In genomic region chr16:15553313-15554088, GRCh38 we compare ENCODE assay signal across 21 cellular contexts.
A peak's percentile ranks its signal among the peaks of the same experiment; 100 is the strongest.
DNase-seq lines count a peak whose midpoint lies in the region; ATAC-seq, FAIRE-seq and TF ChIP-seq lines count a peak whose summit lies in the region.
"Had no signal": no experiment of that assay in that cellular context is flagged by ENCODE, and none has a peak within 500 bp of the region (broad histone marks: within the 10 kb centered on the region; RNA-seq: fewer than 3 reads in every experiment).

No MANE protein-coding gene starts in this region.

- in situ Hi-C loops in HepG2 (cut with HindIII; ENCODE audit: extremely low pct_ligation_motif_present, low pct_unique_long_range_greater_than_20kb), result no loop called here
- in situ Hi-C loops in Panc1 (cut with HindIII; ENCODE audit: low pct_unique_long_range_greater_than_20kb, low sequenced_read_pairs), result no loop called here

- H3K9me3 ChIP-seq in HepG2 (ENCODE audit: low read length), result no peaks in the 10 kb centered on the region
- no peaks in the 10 kb centered on the region for H3K9me3 ChIP-seq in right lobe of liver
- no peaks in the 10 kb centered on the region for H3K9me3 ChIP-seq in Panc1 (ENCODE audit: control insufficient read depth, insufficient read depth, low read depth, low read length)
- H3K9me3 ChIP-seq: BE2C, gastroesophageal sphincter, tibial nerve had no signal

- H3K4me3 ChIP-seq in HepG2 (replicated peaks in 1 of 3; ENCODE audit: insufficient read depth in 1 of 3, low read depth in 2 of 3, low read length in 3 of 3), result no peak overlapping the region
- no peak overlapping the region for H3K4me3 ChIP-seq in right lobe of liver
- no peak overlapping the region for H3K4me3 ChIP-seq in Panc1 (ENCODE audit: low read depth in 2 of 2, low read length in 2 of 2)
- H3K4me3 ChIP-seq in epithelial cell of esophagus (ENCODE audit: low read length), result no peak overlapping the region
- H3K4me3 ChIP-seq in coronary artery, result no peak overlapping the region
- H3K4me3 ChIP-seq: gastroesophageal sphincter, GM23338, tibial nerve had no signal

- CTCF ChIA-PET in HepG2 (lab: Yijun Ruan, JAX; ENCODE audit: low intra/inter-chr PET ratio, low total read pairs), result no interaction called here
- CTCF ChIA-PET in Panc1 (lab: Charles Lee), result no interaction called here
- CTCF ChIA-PET in GM10248 (lab: Yijun Ruan, JAX), result no interaction called here

- H3K27me3 ChIP-seq in HepG2 (ENCODE audit: control insufficient read depth in 1 of 2, insufficient read depth in 2 of 2, low read length in 2 of 2) (no peaks in the 10 kb centered on the region), right lobe of liver (no peaks in the 10 kb centered on the region), Panc1 (ENCODE audit: control insufficient read depth, insufficient read depth, low read length) (no peaks in the 10 kb centered on the region)
- H3K27me3 ChIP-seq: BE2C, gastroesophageal sphincter, tibial nerve had no signal

- BruUV-seq in HepG2 (replicated peaks; lab: Mats Ljungman, UMichigan), result no TSS peak
- no TSS peak for BruUV-seq in Panc1 (replicated peaks; lab: Mats Ljungman, UMichigan)

- no peak for FAIRE-seq in HepG2 (lab: Jason Lieb, UNC)

- H2AFZ ChIP-seq in HepG2 (ENCODE audit: low read length), result no peak overlapping the region
- H2AFZ ChIP-seq: GM23338 had no signal

- no peak for TF ChIP-seq CTCF in HepG2 (CRISPR knock-in tag; IDR thresholded peaks at IDR 0.05)
- no peak for TF ChIP-seq CTCF in right lobe of liver (IDR thresholded peaks at IDR 0.05)
- TF ChIP-seq CTCF in Panc1 (IDR thresholded peaks at IDR 0.05), result no peak
- TF ChIP-seq CTCF in epithelial cell of esophagus (IDR thresholded peaks at IDR 0.05; ENCODE audit: insufficient read depth, low read depth, low read length, missing control alignments), result no peak
- TF ChIP-seq CTCF in GM10248 (IDR thresholded peaks at IDR 0.05; ENCODE audit: control extremely low read depth, extremely low read depth, low read depth, missing control alignments), result no peak
- TF ChIP-seq CTCF in coronary artery (IDR thresholded peaks at IDR 0.05), result no peak

- H3K9ac ChIP-seq in HepG2 (ENCODE audit: insufficient read depth, low read depth, low read length), result no peak overlapping the region
- H3K9ac ChIP-seq: KMS-11 had no signal

- no peak overlapping the region for H3K4me2 ChIP-seq in HepG2 (ENCODE audit: low read depth, low read length)
- H3K4me2 ChIP-seq: GM23338, KMS-11 had no signal

- H4K20me1 ChIP-seq in HepG2 (ENCODE audit: insufficient read depth, low read length), result no peaks in the 10 kb centered on the region

- no peak for TF ChIP-seq POLR2A in HepG2 (IDR thresholded peaks at IDR 0.05; ENCODE audit: insufficient read depth in 1 of 2, low read depth in 2 of 2, low read length in 2 of 2)
- TF ChIP-seq POLR2A in right lobe of liver (IDR thresholded peaks at IDR 0.05), result no peak

- intact Hi-C loops in HepG2 (cut with micrococcal nuclease; ENCODE audit: unreplicated experiment), result loop anchor here (1.0 kb wide), 1 partner anchor 88 kb away; no protein-coding TSS in a partner anchor
- intact Hi-C loops in right lobe of liver (cut with DNase I), result no loop called here
- intact Hi-C loops in Panc1 (cut with micrococcal nuclease; ENCODE audit: unreplicated experiment), result no loop called here

- POLR2A ChIA-PET in HepG2 (lab: Yijun Ruan, JAX) (interaction anchor here (0.7 to 5.0 kb wide), 3 partner anchors 22 to 89 kb away, joined by 4 to 15 read pairs (median 7); partner anchors contain the start of gene MARF1), Panc1 (lab: Charles Lee) (no interaction called here), GM10248 (lab: Yijun Ruan, JAX) (no interaction called here)

- ATAC-seq in HepG2 (no peak), right lobe of liver (no peak), Panc1 (0 out of 2 replicates have a peak, but pooled peaks have one; percentile 29)
- ATAC-seq in stimulated activated naive CD8-positive, alpha-beta T cell treated with anti-CD3 and anti-CD28 coated beads, Interleukin-15, Interleukin-2, amounts not matched to agents 100 U/mL and 50 U/mL, for 24 hours, result peak; percentile 82
- ATAC-seq: activated CD8-positive, alpha-beta memory T cell treated with anti-CD3 and anti-CD28 coated beads, Interleukin-2, amount 10 ng/mL, durations not matched to agents 7 days and 5 days; gastroesophageal sphincter; GM23338; naive thymus-derived CD8-positive, alpha-beta T cell; PC-3 had no signal

- DNase-seq in HepG2 (ENCODE audit: low spot score) (no peak), right lobe of liver (no peak), Panc1 (ENCODE audit: low read depth, low spot score) (no peak), epithelial cell of esophagus (ENCODE audit: low read depth) (peak; percentile 26), GM10248 (ENCODE audit: extremely low spot score) (no peak), coronary artery (ENCODE audit: low spot score) (no peak)
- DNase-seq in stimulated activated naive CD8-positive, alpha-beta T cell treated with anti-CD3 and anti-CD28 coated beads, Interleukin-15, Interleukin-2, amounts not matched to agents 100 U/mL and 50 U/mL, for 24 hours, result peak; percentile 29
- DNase-seq: activated CD8-positive, alpha-beta memory T cell treated with anti-CD3 and anti-CD28 coated beads, Interleukin-2, amount 10 ng/mL, durations not matched to agents 7 days and 5 days; BE2C; dermis blood vessel endothelial cell; mesendoderm; naive thymus-derived CD8-positive, alpha-beta T cell; NCI-H187 treated with DMSO at 0.1 percent for 48 hours; NCI-H226; PC-3; WERI-Rb-1 had no signal

- H3K27ac ChIP-seq in HepG2 (ENCODE audit: extremely low read length, insufficient read depth, low read length) (no peak overlapping the region), right lobe of liver (no peak overlapping the region), Panc1 (ENCODE audit: low read length) (no peak overlapping the region), coronary artery (no peak overlapping the region)
- H3K27ac ChIP-seq: epithelial cell of prostate, gastroesophageal sphincter, KMS-11, tibial nerve, WERI-Rb-1 had no signal

- H3K4me1 ChIP-seq in HepG2 (ENCODE audit: insufficient read depth, low read length), result peaks cover 18% of the 10 kb centered on the region
- H3K4me1 ChIP-seq in right lobe of liver, result no peaks in the 10 kb centered on the region
- no peaks in the 10 kb centered on the region for H3K4me1 ChIP-seq in Panc1 (ENCODE audit: control insufficient read depth, insufficient read depth, low read length)

- WGBS in HepG2 (ENCODE audit: low lambda C conversion rate), result 64% methylated on average over 10 of the region's 10 CpGs
- whole genome bisulfite sequencing in right lobe of liver (ENCODE audit: insufficient coverage, low coverage, low lambda C conversion rate, missing lambda C conversion rate), result 78% methylated on average over 7 of the region's 10 CpGs

- TF ChIP-seq EP300 in HepG2 (IDR thresholded peaks at IDR 0.05; ENCODE audit: low read depth in 2 of 2, low read length in 2 of 2) (no peak), HepG2 (CRISPR knock-in tag; IDR thresholded peaks at IDR 0.05; ENCODE audit: borderline replicate concordance) (no peak)

- no peak for TF ChIP-seq RAD21 in HepG2 (CRISPR knock-in tag; IDR thresholded peaks at IDR 0.05)

- H3K79me2 ChIP-seq in HepG2 (ENCODE audit: insufficient read depth, low read length), result no peaks in the 10 kb centered on the region

- H3K36me3 ChIP-seq in HepG2 (replicated peaks in 1 of 2; ENCODE audit: control insufficient read depth in 1 of 2, insufficient read depth in 2 of 2, low read length in 2 of 2) (no peaks in the 10 kb centered on the region), right lobe of liver (no peaks in the 10 kb centered on the region), Panc1 (ENCODE audit: control insufficient read depth, insufficient read depth, low read length) (no peaks in the 10 kb centered on the region)
- H3K36me3 ChIP-seq: BE2C, WERI-Rb-1 had no signal

TF ChIP-seq in HepG2, 621 proteins besides CTCF, POLR2A, EP300 and RAD21:
- TF ChIP-seq ARNT (IDR thresholded peaks at IDR 0.05) (no peak), ADNP (CRISPR knock-in tag; IDR thresholded peaks at IDR 0.05) (peak; percentile 54; the same call in 1 of the 2 replicates), PTBP1 (IDR thresholded peaks at IDR 0.05; ENCODE audit: low read depth, low read length, poor library complexity, severe bottlenecking) (no peak), ZIK1 (CRISPR knock-in tag; IDR thresholded peaks at IDR 0.05; ENCODE audit: borderline replicate concordance, low read depth) (no peak), ZMYM3 (CRISPR knock-in tag; IDR thresholded peaks at IDR 0.05) (peak; percentile 73)

Comparison
In these comparisons a context has a peak if more than half of its experiments do, and no peak if none do; other contexts are left out.
1. ATAC-seq: peak in Panc1 (single experiment) and stimulated activated naive CD8-positive, alpha-beta T cell treated with anti-CD3 and anti-CD28 coated beads, Interleukin-15, Interleukin-2, amounts not matched to agents 100 U/mL and 50 U/mL, for 24 hours (single experiment); none in HepG2 (single experiment) and right lobe of liver (0 of 4).
2. DNase-seq: peak in epithelial cell of esophagus (single experiment) and stimulated activated naive CD8-positive, alpha-beta T cell treated with anti-CD3 and anti-CD28 coated beads, Interleukin-15, Interleukin-2, amounts not matched to agents 100 U/mL and 50 U/mL, for 24 hours (single experiment); none in HepG2 (single experiment), right lobe of liver (0 of 3), Panc1 (single experiment), GM10248 (single experiment) and coronary artery (single experiment).